8 cellular contexts compared by ENCODE assay signal in the genomic region with DNA sequence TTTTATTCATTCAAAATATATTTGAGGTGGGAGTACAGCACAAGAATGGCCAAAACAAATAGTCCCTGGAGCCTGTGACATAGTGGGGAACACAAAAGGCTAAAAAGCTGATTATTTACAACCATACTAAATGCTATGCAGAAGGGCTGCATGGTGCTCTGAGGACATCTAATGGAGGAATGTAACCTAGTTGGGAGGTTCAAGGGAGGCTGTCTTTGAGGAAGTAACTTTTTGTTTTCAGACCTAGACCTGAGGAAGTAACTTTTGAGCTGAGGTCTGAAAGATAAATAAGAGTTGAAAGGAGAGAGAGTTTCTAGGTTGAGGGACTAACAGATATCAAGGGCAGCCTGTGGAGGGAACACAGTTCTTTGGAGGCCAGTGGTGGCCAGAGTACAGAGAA. TPM values are rescaled to one million over a fixed set of nuclear protein-coding genes. Genes with fewer than 3 reads are reported as not detected.
A peak's percentile ranks its signal among the peaks of the same experiment; 100 is the strongest.
DNase-seq lines count a peak whose midpoint lies in the region; ATAC-seq and TF ChIP-seq lines count a peak whose summit lies in the region.

No MANE protein-coding gene starts in this region.

- peaks cover 7% of the 10 kb centered on the region for H3K4me1 Mint-ChIP-seq in T-helper 2 cell treated with Interferon-gamma antibody and Interleukin-4, amounts not matched to agents 5 μg/mL and 100 μg/mL, for 36 hours (ENCODE audit: low read depth)
- peaks cover 20% of the 10 kb centered on the region for H3K4me1 Mint-ChIP-seq in nephron

- no peaks in the 10 kb centered on the region for H3K27me3 Mint-ChIP-seq in T-helper 2 cell treated with Interferon-gamma antibody and Interleukin-4, amounts not matched to agents 5 μg/mL and 100 μg/mL, for 36 hours (ENCODE audit: low read depth)
- no peaks in the 10 kb centered on the region for H3K27me3 Mint-ChIP-seq in nephron (ENCODE audit: low read depth)

- no peak overlapping the region for H3K4me3 Mint-ChIP-seq in T-helper 2 cell treated with Interferon-gamma antibody and Interleukin-4, amounts not matched to agents 5 μg/mL and 100 μg/mL, for 36 hours
- H3K4me3 Mint-ChIP-seq in nephron = no peak overlapping the region

- peak overlapping the region; percentile 40 for H2AFZ ChIP-seq in DND-41 (ENCODE audit: low read depth, low read length)

- DNase-seq in A172 (ENCODE audit: low spot score) = peak; percentile 40
- peak; percentile 33 for DNase-seq in DND-41
- DNase-seq in KG1 (lab: John Stamatoyannopoulos, UW) = peak; percentile 32
- peak; percentile 26 for DNase-seq in T-helper 2 cell treated with Interferon-gamma antibody and Interleukin-4, amounts not matched to agents 5 μg/mL and 100 μg/mL, for 36 hours (ENCODE audit: low spot score)
- DNase-seq in epithelial cell of esophagus (ENCODE audit: low read depth) = peak; percentile 62
- DNase-seq in 8988T = no peak

- ATAC-seq in DND-41 (ENCODE audit: insufficient read depth, low read depth) (peak; percentile 76), GM21717 (IDR thresholded peaks at IDR 0.05; ENCODE audit: unreplicated experiment) (peak; percentile 48)

- H3K36me3 Mint-ChIP-seq in T-helper 2 cell treated with Interferon-gamma antibody and Interleukin-4, amounts not matched to agents 5 μg/mL and 100 μg/mL, for 36 hours (ENCODE audit: low read depth) = no peaks in the 10 kb centered on the region
- H3K36me3 Mint-ChIP-seq in nephron (ENCODE audit: low read depth) = peaks cover 6% of the 10 kb centered on the region

- no peak overlapping the region for H3K9ac ChIP-seq in DND-41 (ENCODE audit: low read depth, low read length)

- TF ChIP-seq CTCF in DND-41 (IDR thresholded peaks at IDR 0.05; ENCODE audit: borderline replicate concordance, extremely low read depth, low read length, poor library complexity, severe bottlenecking) = peak; percentile 68
- peak; percentile 90 for TF ChIP-seq CTCF in epithelial cell of esophagus (IDR thresholded peaks at IDR 0.05; ENCODE audit: insufficient read depth, low read depth, low read length, missing control alignments)
- peak; percentile 65 to 80 (median 72) for TF ChIP-seq CTCF in nephron (IDR thresholded peaks at IDR 0.05; ENCODE audit: unreplicated experiment in 3 of 3)

- H3K4me3 ChIP-seq in DND-41 (ENCODE audit: low read depth in 1 of 2, low read length in 2 of 2) (no peak overlapping the region), epithelial cell of esophagus (ENCODE audit: low read length) (no peak overlapping the region)

- H3K9me3 Mint-ChIP-seq in T-helper 2 cell treated with Interferon-gamma antibody and Interleukin-4, amounts not matched to agents 5 μg/mL and 100 μg/mL, for 36 hours = no peaks in the 10 kb centered on the region
- no peaks in the 10 kb centered on the region for H3K9me3 Mint-ChIP-seq in nephron

- no peaks in the 10 kb centered on the region for H3K9me3 ChIP-seq in DND-41 (ENCODE audit: insufficient read depth, low read length, severe bottlenecking)

- H3K4me1 ChIP-seq in DND-41 (ENCODE audit: insufficient read depth, low read length) = no peaks in the 10 kb centered on the region

- no peaks in the 10 kb centered on the region for H3K36me3 ChIP-seq in DND-41 (ENCODE audit: insufficient read depth, low read length)

- no peak overlapping the region for H3K27ac Mint-ChIP-seq in T-helper 2 cell treated with Interferon-gamma antibody and Interleukin-4, amounts not matched to agents 5 μg/mL and 100 μg/mL, for 36 hours
- no peak overlapping the region for H3K27ac Mint-ChIP-seq in nephron

- H3K79me2 ChIP-seq in DND-41 (ENCODE audit: insufficient read depth, low read length) = no peaks in the 10 kb centered on the region

- H4K20me1 ChIP-seq in DND-41 (ENCODE audit: insufficient read depth, low read length) = no peaks in the 10 kb centered on the region

- H3K27ac ChIP-seq in DND-41 (ENCODE audit: low read length) = no peak overlapping the region

- no peak overlapping the region for H3K4me2 ChIP-seq in DND-41 (ENCODE audit: insufficient read depth, low read length)

- no peaks in the 10 kb centered on the region for H3K27me3 ChIP-seq in DND-41 (ENCODE audit: insufficient read depth, low read length, poor library complexity)

RNA-seq across cellular contexts. Expression of gene RASA2, which starts 34.8 kb away (rescaled TPM):
- 16.0 and 16.4 TPM in 2 replicates for total RNA-seq in A172 (2014; rRNA removed; shearing (Covaris generic))
